ENCODE assay signal across 1 cellular context in the genomic region with DNA sequence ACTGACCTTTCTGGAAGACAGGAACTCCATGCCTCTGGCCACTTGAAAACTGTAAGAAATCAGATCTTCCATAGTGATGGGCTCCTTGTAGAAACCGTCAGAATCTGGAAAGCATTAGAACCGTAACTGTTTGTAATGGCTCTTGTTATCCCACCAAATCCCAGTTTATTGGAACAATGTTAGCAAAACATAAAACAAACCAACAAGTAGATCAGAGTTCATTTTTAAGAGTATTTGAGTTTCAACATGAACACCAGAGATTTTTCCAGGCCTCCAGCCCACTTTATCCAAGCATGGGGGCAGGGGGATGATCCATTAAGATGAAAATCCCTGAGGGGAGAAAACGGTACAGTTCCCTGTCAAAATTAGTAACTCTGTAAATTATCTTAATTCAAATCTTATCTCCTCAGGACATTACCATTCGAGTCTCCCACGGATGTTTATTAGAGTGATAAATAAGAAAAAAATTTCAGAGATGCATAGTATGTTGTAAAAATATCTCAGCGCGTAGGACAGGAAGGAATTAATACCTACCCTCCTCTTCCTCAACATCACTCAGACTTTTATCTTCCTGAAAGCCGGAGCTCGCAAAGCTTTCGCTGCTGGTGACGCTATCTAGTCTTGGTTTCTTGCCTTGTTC.
TF ChIP-seq lines count a peak whose summit lies in the region.

No MANE protein-coding gene starts in this region.

TF ChIP-seq in IMR-90, 13 proteins besides CTCF, POLR2A, EP300 and RAD21:
- TF ChIP-seq NFE2L2 (IDR thresholded peaks at IDR 0.05; ENCODE audit: low read depth, low read length) (no peak), SMC3 (IDR thresholded peaks at IDR 0.05; ENCODE audit: low read depth, low read length) (no peak), MXI1 (IDR thresholded peaks at IDR 0.05; ENCODE audit: borderline replicate concordance, low read depth, low read length) (no peak), MAZ (IDR thresholded peaks at IDR 0.05; ENCODE audit: borderline replicate concordance, low read depth, low read length) (no peak), ELK1 (IDR thresholded peaks at IDR 0.05; ENCODE audit: borderline replicate concordance, low read depth, low read length) (no peak), FOS (IDR thresholded peaks at IDR 0.05; ENCODE audit: low read depth, low read length) (no peak), USF2 (IDR thresholded peaks at IDR 0.05; ENCODE audit: low read depth, low read length) (no peak), BHLHE40 (IDR thresholded peaks at IDR 0.05; ENCODE audit: low read depth, low read length) (no peak), CHD1 (IDR thresholded peaks at IDR 0.05; ENCODE audit: low read depth, low read length) (no peak), RCOR1 (IDR thresholded peaks at IDR 0.05; ENCODE audit: insufficient replicate concordance, low read length) (no peak), CEBPB (IDR thresholded peaks at IDR 0.05; ENCODE audit: low read depth, low read length) (no peak), RFX5 (IDR thresholded peaks at IDR 0.05; ENCODE audit: low read depth, low read length) (no peak), MAFK (IDR thresholded peaks at IDR 0.05; ENCODE audit: low read depth, low read length) (no peak)
